In genomic region chr14:105559384-105560046, GRCh38 we compare ENCODE assay signal across 8 cellular contexts. TPM values are rescaled to one million over a fixed set of nuclear protein-coding genes. Genes with fewer than 3 reads are reported as not detected.
DNase-seq lines count a peak whose midpoint lies in the region; ATAC-seq and TF ChIP-seq lines count a peak whose summit lies in the region.
"Not testable (repeated sequence)": the region's sequence is repeated elsewhere in the genome, so short reads cannot be mapped to it uniquely, and the experiment has no call there.

No MANE protein-coding gene starts in this region.

- not testable (repeated sequence) for H3K27me3 ChIP-seq in DND-41 (ENCODE audit: insufficient read depth, low read length, poor library complexity); MG63; heart right ventricle
- H3K27me3 ChIP-seq in spleen (replicated peaks in 1 of 7) = peaks cover 0 to 18% (median 0%) of the 10 kb centered on the region in 7 donors

- not testable (repeated sequence) for H3K4me3 ChIP-seq in DND-41 (ENCODE audit: low read depth in 1 of 2, low read length in 2 of 2); MG63; heart right ventricle
- H3K4me3 ChIP-seq in spleen = peak overlapping the region in 1 of 8 donors; percentile 47

- intact Hi-C loops in heart right ventricle (cut with DNase I) = loop anchor here in 4 of 10 donors (5.0 to 10.0 kb wide), 3 partner anchors 123 to 385 kb away; no protein-coding TSS in a partner anchor
- intact Hi-C loops in spleen (cut with DNase I; ENCODE audit: low total_unique reads) = not testable (repeated sequence)

- 42 to 80% methylated on average over 5 to 12 of the region's 49 CpGs for WGBS in heart right ventricle, 2 donors
- WGBS in spleen, 5 donors = 24 to 100% (median 53%) methylated on average over 2 to 18 of the region's 49 CpGs; no CpG with 5 or more reads in 1 of the 5 donors

- H3K27ac ChIP-seq in DND-41 (ENCODE audit: low read length); heart right ventricle: not testable (repeated sequence)
- H3K27ac ChIP-seq in spleen = peak overlapping the region in 5 of 8 donors; percentile 39 to 84 (median 62)

- ATAC-seq in DND-41 (ENCODE audit: insufficient read depth, low read depth) (peak; percentile 69), GM19324 (IDR thresholded peaks at IDR 0.05; ENCODE audit: low FRiP score, unreplicated experiment) (peak; percentile 63), GM21737 (IDR thresholded peaks at IDR 0.05; ENCODE audit: unreplicated experiment) (peak; percentile 44), HG03066 (IDR thresholded peaks at IDR 0.05; ENCODE audit: low read depth, unreplicated experiment) (peak; percentile 33), heart right ventricle (peak; percentile 44 to 59 (median 54))

- H3K79me2 ChIP-seq in DND-41 (ENCODE audit: insufficient read depth, low read length) = not testable (repeated sequence)

- not testable (repeated sequence) for H3K36me3 ChIP-seq in DND-41 (ENCODE audit: insufficient read depth, low read length); MG63; heart right ventricle; spleen

- H4K20me1 ChIP-seq in DND-41 (ENCODE audit: insufficient read depth, low read length) = not testable (repeated sequence)

- DNase-seq in DND-41 = peak; percentile 26
- DNase-seq in MG63 = peak; percentile 16
- peak; percentile 29 to 39 for DNase-seq in activated CD4-positive, alpha-beta T cell treated with anti-CD3 and anti-CD28 coated beads, Interleukin-2, amount 50 U/mL, for 48 hours
- DNase-seq in heart right ventricle = not testable (repeated sequence)
- DNase-seq in spleen = peak; percentile 82

- not testable (repeated sequence) for H3K4me1 ChIP-seq in DND-41 (ENCODE audit: insufficient read depth, low read length); heart right ventricle
- peaks cover 0 to 16% (median 1%) of the 10 kb centered on the region in 6 donors for H3K4me1 ChIP-seq in spleen

- H2AFZ ChIP-seq in DND-41 (ENCODE audit: low read depth, low read length) = not testable (repeated sequence)

- not testable (repeated sequence) for H3K4me2 ChIP-seq in DND-41 (ENCODE audit: insufficient read depth, low read length)

- not testable (repeated sequence) for TF ChIP-seq POLR2A in spleen (IDR thresholded peaks at IDR 0.05)

- H3K9me3 ChIP-seq in DND-41 (ENCODE audit: insufficient read depth, low read length, severe bottlenecking); MG63; heart right ventricle; spleen: not testable (repeated sequence)

- not testable (repeated sequence) for TF ChIP-seq CTCF in DND-41 (IDR thresholded peaks at IDR 0.05; ENCODE audit: borderline replicate concordance, extremely low read depth, low read length, poor library complexity, severe bottlenecking); spleen (IDR thresholded peaks at IDR 0.05 in 8 of 11, conservative IDR thresholded peaks at IDR 0.05 in 3 of 11)
- TF ChIP-seq CTCF in heart right ventricle (IDR thresholded peaks at IDR 0.05) = peak in 1 of 9 donors; percentile 9

- not testable (repeated sequence) for H3K9ac ChIP-seq in DND-41 (ENCODE audit: low read depth, low read length)

RNA-seq across cellular contexts. Expression of gene TMEM121, which starts 33.1 kb away (rescaled TPM):
- 7.1 and 17.0 TPM in 2 replicates for total RNA-seq in MG63 (2014; rRNA removed; shearing (Covaris generic); ENCODE audit: low replicate concordance)
- total RNA-seq in heart right ventricle (1 to 10 TPM in 8 of 10 donors, under 1 TPM in 2; 0.93 to 2.3 (median 1.7) TPM), spleen (10 to 100 TPM in 1 of 7 donors, 1 to 10 TPM in 6; 3.4 to 10.4 (median 4.6) TPM)
- polyA plus RNA-seq in heart right ventricle (1 to 10 TPM; 1.3 to 2.6 TPM), spleen (1 to 10 TPM; 3.3 to 6.0 (median 3.6) TPM)
